ENCODE assay signal across 8 cellular contexts in genomic region chr17:75666959-75667790, GRCh38. TPM values are rescaled to one million over a fixed set of nuclear protein-coding genes. Genes with fewer than 3 reads are reported as not detected.
A peak's percentile ranks its signal among the peaks of the same experiment; 100 is the strongest.
DNase-seq lines count a peak whose midpoint lies in the region; ATAC-seq and TF ChIP-seq lines count a peak whose summit lies in the region.

Gene RECQL5 (minus strand): TSS chr17:75667154. CDS start chr17:75666557, 597 bp downstream.
Gene SAP30BP (plus strand): TSS chr17:75667338. CDS start chr17:75667373, 35 bp downstream.

- H3K27ac ChIP-seq in upper lobe of right lung, result peak within 1 kb of the TSS; percentile 91

- peak within 1 kb of the TSS; percentile 49 for H3K4me3 Mint-ChIP-seq in T-helper 17 cell

- peaks cover 24% of the 10 kb centered on the region for H3K4me1 ChIP-seq in upper lobe of right lung

- peaks cover 46% of the 10 kb centered on the region for H3K36me3 ChIP-seq in upper lobe of right lung

- in situ Hi-C loops in GM13977 (cut with MboI; ENCODE audit: low pct_unique_long_range_greater_than_20kb, low sequenced_read_pairs, unreplicated experiment), result no loop called here

- no peaks in the 10 kb centered on the region for H3K27me3 Mint-ChIP-seq in T-helper 17 cell

- intact Hi-C loops in left cardiac atrium (cut with DNase I) (no loop called here), posterior vena cava (cut with DNase I) (no loop called here), upper lobe of right lung (cut with DNase I) (no loop called here)

- H3K9me3 ChIP-seq in T-helper 17 cell (ENCODE audit: control insufficient read depth, low read length, poor library complexity, severe bottlenecking) (no peaks in the 10 kb centered on the region), upper lobe of right lung (no peaks in the 10 kb centered on the region)

- ATAC-seq in HG02885 (IDR thresholded peaks at IDR 0.05; ENCODE audit: poor library complexity, unreplicated experiment) (peak; percentile 87), T-helper 17 cell (peak; percentile 100), left cardiac atrium (peak; percentile 100), upper lobe of right lung (peak; percentile 100)

- H3K36me3 Mint-ChIP-seq in T-helper 17 cell (ENCODE audit: low read depth), result peaks cover 9% of the 10 kb centered on the region

- peak within 1 kb of the TSS; percentile 93 for H3K4me3 ChIP-seq in upper lobe of right lung

- no peaks in the 10 kb centered on the region for H3K27me3 ChIP-seq in upper lobe of right lung

- peak; percentile 88 for DNase-seq in GM13977 (ENCODE audit: low spot score)
- DNase-seq in NCI-H187 (lab: John Stamatoyannopoulos, UW), result peak; percentile 93
- DNase-seq in T-helper 17 cell, result peak; percentile 91 to 98 (median 96)
- peak; percentile 98 for DNase-seq in amniotic stem cell (lab: John Stamatoyannopoulos, UW)
- peak; percentile 99 for DNase-seq in left cardiac atrium
- DNase-seq in posterior vena cava (ENCODE audit: low spot score), result peak; percentile 100
- DNase-seq in upper lobe of right lung, result peak; percentile 97

- H3K27ac Mint-ChIP-seq in T-helper 17 cell, result no peak within 1 kb of the TSS

- TF ChIP-seq CTCF in GM13977 (IDR thresholded peaks at IDR 0.05; ENCODE audit: extremely low read depth, insufficient read depth, missing control alignments), result no peak
- TF ChIP-seq CTCF in upper lobe of right lung (IDR thresholded peaks at IDR 0.05), result no peak

- peaks cover 10% of the 10 kb centered on the region for H3K4me1 Mint-ChIP-seq in T-helper 17 cell

RNA-seq across cellular contexts. Expression of gene RECQL5, which starts in this region (rescaled TPM):
- total RNA-seq in T-helper 17 cell, result 10 to 100 TPM; 24.1 to 30.6 TPM
- 10 to 100 TPM; 11.3 to 15.5 TPM for total RNA-seq in left cardiac atrium
- 10 to 100 TPM; 14.5 to 14.8 TPM for total RNA-seq in posterior vena cava
- 43.1 TPM for total RNA-seq in upper lobe of right lung

RNA-seq across cellular contexts. Expression of gene SAP30BP, which starts in this region (rescaled TPM):
- total RNA-seq in T-helper 17 cell (100 to 1,000 TPM; 178 to 235 TPM), left cardiac atrium (10 to 100 TPM; 47.2 to 59.6 TPM), posterior vena cava (10 to 100 TPM; 56.7 to 66.1 TPM), upper lobe of right lung (71.4 TPM)

Comparison
In these comparisons a context has a peak if more than half of its experiments do, and no peak if none do; other contexts are left out.
1. Peak in every context shown above with its lines: DNase-seq, ATAC-seq, H3K4me3 ChIP-seq and H3K27ac ChIP-seq.